Comparison of ENCODE assay signal across 1 cellular context in genomic region chr19:5880196-5880595, GRCh38.
TF ChIP-seq lines count a peak whose summit lies in the region.

No MANE protein-coding gene starts in this region.

TF ChIP-seq in GM23338, 12 proteins besides CTCF, POLR2A, EP300 and RAD21:
- TF ChIP-seq STAT1 (IDR thresholded peaks at IDR 0.05; ENCODE audit: unreplicated experiment) (no peak), ZNF331 (CRISPR knock-in tag; IDR thresholded peaks at IDR 0.05; ENCODE audit: low read depth) (no peak), JUNB (IDR thresholded peaks at IDR 0.05; ENCODE audit: unreplicated experiment) (no peak), EZH2 (IDR thresholded peaks at IDR 0.05; ENCODE audit: low read depth, unreplicated experiment) (no peak)
